Comparison of ENCODE assay signal across 8 cellular contexts in genomic region chr17:7217113-7217987, GRCh38. TPM values are rescaled to one million over a fixed set of nuclear protein-coding genes. Genes with fewer than 3 reads are reported as not detected.
DNase-seq lines count a peak whose midpoint lies in the region; ATAC-seq, FAIRE-seq and TF ChIP-seq lines count a peak whose summit lies in the region.

No MANE protein-coding gene starts in this region.

- H3K9me3 ChIP-seq in H1 (ENCODE audit: insufficient read depth in 2 of 2, low read depth in 1 of 2, low read length in 1 of 2), result no peaks in the 10 kb centered on the region
- no peaks in the 10 kb centered on the region for H3K9me3 ChIP-seq in muscle layer of duodenum (ENCODE audit: control insufficient read depth in 1 of 2, low read length in 2 of 2)

- H3K36me3 ChIP-seq in H1 (ENCODE audit: control insufficient read depth in 2 of 4, insufficient read depth in 4 of 4, low read length in 3 of 4) (peaks cover 3 to 7% (median 5%) of the 10 kb centered on the region in 4 experiments; a peak in 4 of 8 replicates), muscle layer of duodenum (ENCODE audit: control insufficient read depth in 1 of 2, insufficient read depth in 2 of 2, low read length in 2 of 2) (peaks cover 0 to under 1% of the 10 kb centered on the region in 2 donors)

- ATAC-seq in GM18870 (IDR thresholded peaks at IDR 0.05; ENCODE audit: unreplicated experiment) (no peak), foreskin keratinocyte (no peak)

- H4K20me1 ChIP-seq in H1 (replicated peaks in 1 of 2; ENCODE audit: control insufficient read depth in 1 of 2, insufficient read depth in 2 of 2, low read length in 2 of 2), result peaks cover 7 to 9% of the 10 kb centered on the region in 2 experiments

- peaks cover 23% of the 10 kb centered on the region; the same call in 1 of the 2 replicates for H3K23me2 ChIP-seq in H1 (ENCODE audit: low read depth, low read length)

- H3K56ac ChIP-seq in H1 (replicated peaks; ENCODE audit: insufficient read length, low read depth, low read length), result no peak overlapping the region

- H4K91ac ChIP-seq in H1 (replicated peaks; ENCODE audit: insufficient read length, low read length), result peak overlapping the region; percentile 71

- no peak overlapping the region for H3K23ac ChIP-seq in H1 (ENCODE audit: insufficient read length)

- peak overlapping the region in 1 of 4 experiments; percentile 39; a peak in 3 of 7 replicates for H3K9ac ChIP-seq in H1 (replicated peaks in 1 of 4; ENCODE audit: extremely low read depth in 1 of 4, low read depth in 3 of 4, low read length in 3 of 4)

- H2BK15ac ChIP-seq in H1 (ENCODE audit: low read length), result no peak overlapping the region

- CTCF ChIA-PET in H1 (lab: Charles Lee; ENCODE audit: partially characterized antibody), result no interaction called here

- H3K27ac ChIP-seq in H1 (ENCODE audit: low read depth, low read length), result no peak overlapping the region
- peak overlapping the region; percentile 60 for H3K27ac ChIP-seq in muscle layer of duodenum (ENCODE audit: low read length)
- no peak overlapping the region for H3K27ac ChIP-seq in foreskin keratinocyte

- H2BK120ac ChIP-seq in H1 (replicated peaks; ENCODE audit: low read depth, low read length), result no peak overlapping the region

- no peak overlapping the region for H2BK20ac ChIP-seq in H1 (ENCODE audit: low read length)

- peak overlapping the region; percentile 69 to 79 for H3K4me2 ChIP-seq in H1 (ENCODE audit: insufficient read depth in 1 of 2, low read depth in 2 of 2, low read length in 2 of 2)

- no peak overlapping the region for H2BK12ac ChIP-seq in H1 (ENCODE audit: low read depth, low read length)

- no peaks in the 10 kb centered on the region; the same call in 1 of the 2 replicates for H3K79me1 ChIP-seq in H1 (ENCODE audit: low read depth, low read length)

- H3K4ac ChIP-seq in H1 (replicated peaks; ENCODE audit: insufficient read length, low read depth, low read length), result no peak overlapping the region

- DNase-seq in AG10803 (ENCODE audit: low read depth) (peak; percentile 75), H54 (ENCODE audit: insufficient read length, low spot score) (peak; percentile 67), SKM-1 treated with dmso at 0.1 percent for 144 hours (lab: John Stamatoyannopoulos, UW; ENCODE audit: unreplicated experiment) (peak; percentile 29), H1 (ENCODE audit: low read depth in 1 of 2, low spot score in 2 of 2) (peak in 1 of 2 experiments; percentile 68), NCI-H774 (lab: John Stamatoyannopoulos, UW) (no peak), foreskin keratinocyte (no peak)

- H2AK5ac ChIP-seq in H1 (ENCODE audit: low read depth, low read length), result no peak overlapping the region

- H4K5ac ChIP-seq in H1 (ENCODE audit: insufficient read length, low read depth, low read length), result peak overlapping the region; percentile 75

- POLR2A ChIA-PET in H1 (lab: Charles Lee; ENCODE audit: partially characterized antibody), result interaction anchor here (1.0 to 10.7 kb wide), 11 partner anchors 10 to 290 kb away, joined by 3 to 386 read pairs (median 7); partner anchors contain the start of genes CLDN7, CTDNEP1, DVL2 and ELP5

- H3K27me3 ChIP-seq in H1 (replicated peaks in 1 of 4; ENCODE audit: control insufficient read depth in 3 of 4, extremely low read depth in 1 of 4, insufficient read depth in 3 of 4, low read length in 3 of 4) (no peaks in the 10 kb centered on the region), muscle layer of duodenum (ENCODE audit: low read depth, low read length) (no peaks in the 10 kb centered on the region), foreskin keratinocyte (no peaks in the 10 kb centered on the region)

- no peak overlapping the region for H2AFZ ChIP-seq in H1 (ENCODE audit: low read length)

- H3K4me1 ChIP-seq in H1 (replicated peaks in 1 of 4; ENCODE audit: control insufficient read depth in 3 of 4, insufficient read depth in 4 of 4, low read length in 3 of 4) (peaks cover 6 to 41% (median 22%) of the 10 kb centered on the region in 4 experiments), muscle layer of duodenum (ENCODE audit: control insufficient read depth in 1 of 2, insufficient read depth in 2 of 2, low read length in 2 of 2) (peaks cover 29 to 59% of the 10 kb centered on the region in 2 donors), foreskin keratinocyte (peaks cover 6% of the 10 kb centered on the region)

- H3K14ac ChIP-seq in H1 (ENCODE audit: insufficient read length), result no peak overlapping the region

- H3K4me3 ChIP-seq in AG10803 (ENCODE audit: low read length) (peak overlapping the region; percentile 72), H1 (ENCODE audit: extremely low read depth in 1 of 4, insufficient read depth in 2 of 4, low read depth in 3 of 4, low read length in 4 of 4) (peak overlapping the region; percentile 40 to 75 (median 51)), muscle layer of duodenum (ENCODE audit: low read depth in 1 of 2, low read length in 2 of 2) (peak overlapping the region; percentile 63 to 70)

- no peak for TF ChIP-seq POLR2A in H54 (IDR thresholded peaks at IDR 0.05; ENCODE audit: low read depth, low read length)
- no peak for TF ChIP-seq POLR2A in H1 (IDR thresholded peaks at IDR 0.05; ENCODE audit: control extremely low read depth in 1 of 2, low read depth in 2 of 2, low read length in 2 of 2)

- WGBS in H1 (ENCODE audit: extremely low coverage in 1 of 2, insufficient coverage in 1 of 2, insufficient read length in 1 of 2, insufficient replicate concordance in 2 of 2, low coverage in 1 of 2, low lambda C conversion rate in 2 of 2, missing lambda C conversion rate in 1 of 2), 2 experiments, result 7% methylated on average over 11 of the region's 32 CpGs; no CpG with 5 or more reads in 1 of the 2 experiments

- TF ChIP-seq EP300 in H1 (IDR thresholded peaks at IDR 0.05; ENCODE audit: borderline replicate concordance in 1 of 2, low read depth in 2 of 2, low read length in 2 of 2), result no peak

- H3K18ac ChIP-seq in H1 (ENCODE audit: extremely low read depth, low read length), result no peak overlapping the region; the same call in none of the 2 replicates

- no peak overlapping the region for H4K8ac ChIP-seq in H1 (ENCODE audit: extremely low read depth, insufficient read depth, low read length)

- no peak for TF ChIP-seq RAD21 in H1 (IDR thresholded peaks at IDR 0.05 in 1 of 2, conservative IDR thresholded peaks at IDR 0.05 in 1 of 2; ENCODE audit: low read depth in 2 of 2, low read length in 2 of 2)

- peaks cover 0 to 21% of the 10 kb centered on the region in 2 experiments; a peak in 2 of 4 replicates for H3K79me2 ChIP-seq in H1 (ENCODE audit: control insufficient read depth in 1 of 2, insufficient read depth in 2 of 2, low read length in 2 of 2)

- 0 out of 2 replicates have a peak overlapping the region, but pooled peaks have one; percentile 1 for H2BK5ac ChIP-seq in H1 (ENCODE audit: low read depth, low read length)

- TF ChIP-seq CTCF in AG10803 (conservative IDR thresholded peaks at IDR 0.05; ENCODE audit: low read length), result no peak
- TF ChIP-seq CTCF in H1 (IDR thresholded peaks at IDR 0.05; ENCODE audit: control extremely low read depth in 1 of 3, insufficient read depth in 1 of 3, low read depth in 1 of 3, low read length in 3 of 3), result no peak
- TF ChIP-seq CTCF in foreskin keratinocyte (conservative IDR thresholded peaks at IDR 0.05), result no peak

- no peak for FAIRE-seq in H54 (lab: Jason Lieb, UNC)
- FAIRE-seq in H1 (lab: Jason Lieb, UNC), result no peak

RNA-seq across cellular contexts. Expression of gene DLG4, which starts 2.3 kb away (rescaled TPM):
- 43.1 and 45.9 TPM in 2 replicates for total RNA-seq in H1 (2021; fragmentation: NEBNext Ultra II Directional; extraction: Animal tissue kit (Norgen Biotek cat#: 25700))
- 18.9 and 35.2 TPM in 2 replicates for polyA plus RNA-seq in H1 (2011; rRNA removed)
- polyA plus RNA-seq in H1 (2011; cell fraction: cytosol; rRNA removed), result 26.5 TPM
- 128 TPM for polyA plus RNA-seq in H1 (2011; cell fraction: nucleus; rRNA removed)
- polyA plus RNA-seq in H1 (2012, experiment 1 of 2), result 47.5 to 67.9 TPM (median 55.6 TPM) in 4 replicates
- 29.2 TPM for polyA plus RNA-seq in H1 (2012, experiment 2 of 2)
- 22.1 TPM for polyA plus RNA-seq in H1 (2013, experiment 1 of 2)
- 20.8 TPM for polyA plus RNA-seq in H1 (2013, experiment 2 of 2)
- 26.4 and 32.1 TPM in 2 replicates for polyA minus RNA-seq in H1 (2011; rRNA and poly(A)+ RNA removed)
- 14.0 TPM for polyA minus RNA-seq in H1 (2011; cell fraction: cytosol; rRNA and poly(A)+ RNA removed)
- polyA minus RNA-seq in H1 (2011; cell fraction: nucleus; rRNA and poly(A)+ RNA removed), result 34.3 TPM
- 7.3 and 7.7 TPM in 2 replicates for total RNA-seq in foreskin keratinocyte
- polyA plus RNA-seq in foreskin keratinocyte, result 6.2 and 6.4 TPM in 2 replicates

RNA-seq across cellular contexts. Expression of gene ACADVL, which starts 2.4 kb away (rescaled TPM):
- total RNA-seq in H1 (2021; fragmentation: NEBNext Ultra II Directional; extraction: Animal tissue kit (Norgen Biotek cat#: 25700)), result 169 and 181 TPM in 2 replicates
- 231 and 317 TPM in 2 replicates for polyA plus RNA-seq in H1 (2011; rRNA removed)
- 253 TPM for polyA plus RNA-seq in H1 (2011; cell fraction: cytosol; rRNA removed)
- 2,578 TPM for polyA plus RNA-seq in H1 (2011; cell fraction: nucleus; rRNA removed)
- polyA plus RNA-seq in H1 (2012, experiment 1 of 2), result 291 to 353 TPM (median 315 TPM) in 4 replicates
- polyA plus RNA-seq in H1 (2012, experiment 2 of 2), result 193 TPM
- polyA plus RNA-seq in H1 (2013, experiment 1 of 2), result 219 TPM
- polyA plus RNA-seq in H1 (2013, experiment 2 of 2), result 201 TPM
- 103 and 130 TPM in 2 replicates for polyA minus RNA-seq in H1 (2011; rRNA and poly(A)+ RNA removed)
- polyA minus RNA-seq in H1 (2011; cell fraction: cytosol; rRNA and poly(A)+ RNA removed), result 56.4 TPM
- polyA minus RNA-seq in H1 (2011; cell fraction: nucleus; rRNA and poly(A)+ RNA removed), result 237 TPM
- 232 and 285 TPM in 2 replicates for total RNA-seq in foreskin keratinocyte
- 223 and 266 TPM in 2 replicates for polyA plus RNA-seq in foreskin keratinocyte

RNA-seq across cellular contexts. Expression of gene DVL2, which starts 17.0 kb away (rescaled TPM):
- 59.3 and 59.6 TPM in 2 replicates for total RNA-seq in H1 (2021; fragmentation: NEBNext Ultra II Directional; extraction: Animal tissue kit (Norgen Biotek cat#: 25700))
- polyA plus RNA-seq in H1 (2011; rRNA removed), result 19.0 and 29.7 TPM in 2 replicates
- polyA plus RNA-seq in H1 (2011; cell fraction: cytosol; rRNA removed), result 15.8 TPM
- polyA plus RNA-seq in H1 (2011; cell fraction: nucleus; rRNA removed), result 56.7 TPM
- polyA plus RNA-seq in H1 (2012, experiment 1 of 2), result 47.0 to 54.8 TPM (median 48.8 TPM) in 4 replicates
- 44.2 TPM for polyA plus RNA-seq in H1 (2012, experiment 2 of 2)
- polyA plus RNA-seq in H1 (2013, experiment 1 of 2), result 28.5 TPM
- polyA plus RNA-seq in H1 (2013, experiment 2 of 2), result 25.2 TPM
- polyA minus RNA-seq in H1 (2011; rRNA and poly(A)+ RNA removed), result 20.1 and 32.9 TPM in 2 replicates
- polyA minus RNA-seq in H1 (2011; cell fraction: cytosol; rRNA and poly(A)+ RNA removed), result 19.4 TPM
- polyA minus RNA-seq in H1 (2011; cell fraction: nucleus; rRNA and poly(A)+ RNA removed), result 46.9 TPM
- 41.5 and 45.0 TPM in 2 replicates for total RNA-seq in foreskin keratinocyte
- polyA plus RNA-seq in foreskin keratinocyte, result 28.0 and 31.2 TPM in 2 replicates

RNA-seq across cellular contexts. Expression of gene PHF23, which starts 21.9 kb away (rescaled TPM):
- 62.8 and 65.1 TPM in 2 replicates for total RNA-seq in H1 (2021; fragmentation: NEBNext Ultra II Directional; extraction: Animal tissue kit (Norgen Biotek cat#: 25700))
- 46.5 and 47.5 TPM in 2 replicates for polyA plus RNA-seq in H1 (2011; rRNA removed)
- 45.6 TPM for polyA plus RNA-seq in H1 (2011; cell fraction: cytosol; rRNA removed)
- polyA plus RNA-seq in H1 (2011; cell fraction: nucleus; rRNA removed), result 44.4 TPM
- 57.1 to 63.2 TPM (median 57.6 TPM) in 4 replicates for polyA plus RNA-seq in H1 (2012, experiment 1 of 2)
- polyA plus RNA-seq in H1 (2012, experiment 2 of 2), result 65.8 TPM
- polyA plus RNA-seq in H1 (2013, experiment 1 of 2), result 66.2 TPM
- polyA plus RNA-seq in H1 (2013, experiment 2 of 2), result 69.5 TPM
- polyA minus RNA-seq in H1 (2011; rRNA and poly(A)+ RNA removed), result 46.8 and 59.7 TPM in 2 replicates
- 27.7 TPM for polyA minus RNA-seq in H1 (2011; cell fraction: cytosol; rRNA and poly(A)+ RNA removed)
- polyA minus RNA-seq in H1 (2011; cell fraction: nucleus; rRNA and poly(A)+ RNA removed), result 19.8 TPM
- 49.1 and 51.2 TPM in 2 replicates for total RNA-seq in foreskin keratinocyte
- 55.9 and 56.8 TPM in 2 replicates for polyA plus RNA-seq in foreskin keratinocyte

RNA-seq across cellular contexts. Expression of gene GABARAP, which starts 24.9 kb away (rescaled TPM):
- 252 and 265 TPM in 2 replicates for total RNA-seq in H1 (2021; fragmentation: NEBNext Ultra II Directional; extraction: Animal tissue kit (Norgen Biotek cat#: 25700))
- polyA plus RNA-seq in H1 (2011; rRNA removed), result 351 and 581 TPM in 2 replicates
- polyA plus RNA-seq in H1 (2011; cell fraction: cytosol; rRNA removed), result 311 TPM
- polyA plus RNA-seq in H1 (2011; cell fraction: nucleus; rRNA removed), result 154 TPM
- polyA plus RNA-seq in H1 (2012, experiment 1 of 2), result 343 to 418 TPM (median 350 TPM) in 4 replicates
- 370 TPM for polyA plus RNA-seq in H1 (2012, experiment 2 of 2)
- 374 TPM for polyA plus RNA-seq in H1 (2013, experiment 1 of 2)
- polyA plus RNA-seq in H1 (2013, experiment 2 of 2), result 396 TPM
- polyA minus RNA-seq in H1 (2011; rRNA and poly(A)+ RNA removed), result 207 and 212 TPM in 2 replicates
- 78.2 TPM for polyA minus RNA-seq in H1 (2011; cell fraction: cytosol; rRNA and poly(A)+ RNA removed)
- 77.3 TPM for polyA minus RNA-seq in H1 (2011; cell fraction: nucleus; rRNA and poly(A)+ RNA removed)
- total RNA-seq in foreskin keratinocyte, result 162 and 204 TPM in 2 replicates
- polyA plus RNA-seq in foreskin keratinocyte, result 319 and 384 TPM in 2 replicates

Comparison
In these comparisons a context has a peak if more than half of its experiments do, and no peak if none do; other contexts are left out.
1. DNase-seq: peak in AG10803 (single experiment), H54 (single experiment) and SKM-1 treated with dmso at 0.1 percent for 144 hours (single experiment); none in NCI-H774 (single experiment) and foreskin keratinocyte (0 of 2).
2. Peak in every context shown above with its lines, with median percentiles within 50 percentile points of each other: H3K4me3 ChIP-seq.